Comparison of ENCODE assay signal across 30 cellular contexts in the genomic region with DNA sequence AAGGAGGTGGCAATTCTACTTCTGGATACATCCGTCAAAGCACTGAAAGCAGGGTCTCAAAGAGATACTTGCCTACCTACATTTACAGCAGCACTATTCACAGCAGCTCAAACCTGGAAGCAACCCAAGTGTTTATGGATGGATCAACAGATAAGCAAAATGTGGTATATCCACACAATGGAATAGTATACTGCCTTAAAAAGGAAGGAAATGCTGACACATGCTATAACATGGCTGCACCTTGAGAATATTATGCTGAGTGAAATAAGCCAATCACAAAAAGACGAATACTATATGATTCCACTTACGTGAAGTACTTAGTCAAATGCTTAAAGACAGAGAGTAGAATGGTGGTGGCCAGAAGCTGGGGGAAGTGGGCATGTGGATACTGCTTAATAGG.
"Had no signal": no experiment of that assay in that cellular context is flagged by ENCODE, and none has a peak within 500 bp of the region (broad histone marks: within the 10 kb centered on the region; RNA-seq: fewer than 3 reads in every experiment).

No MANE protein-coding gene starts in this region.

- H3K36me3 ChIP-seq: adrenal gland, gastrocnemius medialis, heart left ventricle had no signal

- H3K4me3 ChIP-seq: adrenal gland, body of pancreas, esophagus muscularis mucosa, gastrocnemius medialis, heart left ventricle had no signal

- H3K4me1 ChIP-seq: adrenal gland, body of pancreas, esophagus muscularis mucosa, foreskin keratinocyte, gastrocnemius medialis, heart left ventricle had no signal

- ATAC-seq: activated CD4-positive, alpha-beta T cell treated with anti-CD3 and anti-CD28 coated beads for 36 hours; activated CD8-positive, alpha-beta memory T cell treated with anti-CD3 and anti-CD28 coated beads, Interleukin-2, amount 10 ng/mL, durations not matched to agents 7 days and 5 days; activated CD8-positive, alpha-beta T cell treated with anti-CD3 and anti-CD28 coated beads, Interleukin-2, amount 10 ng/mL, durations not matched to agents 7 days and 5 days; activated naive CD8-positive, alpha-beta T cell treated with anti-CD3 and anti-CD28 coated beads, Interleukin-2, amount 50 U/mL, for 24 hours; body of pancreas; effector memory CD8-positive, alpha-beta T cell; foreskin keratinocyte; gastrocnemius medialis; heart left ventricle had no signal

- H3K27me3 ChIP-seq: adrenal gland, body of pancreas, esophagus muscularis mucosa, foreskin keratinocyte, gastrocnemius medialis, heart left ventricle had no signal

- DNase-seq: activated CD4-positive, alpha-beta memory T cell treated with anti-CD3 and anti-CD28 coated beads for 36 hours; activated CD4-positive, alpha-beta T cell treated with anti-CD3 and anti-CD28 coated beads for 36 hours; activated CD4-positive, alpha-beta T cell treated with anti-CD3 and anti-CD28 coated beads, Interleukin-2, amount 10 ng/mL, durations not matched to agents 24 days and 14 days; activated CD4-positive, CD25-positive, alpha-beta regulatory T cell; activated CD4-positive, CD25-positive, alpha-beta regulatory T cell treated with anti-CD3 and anti-CD28 coated beads, Interleukin-2, amount 50 U/mL, for 72 hours; activated CD8-positive, alpha-beta memory T cell treated with anti-CD3 and anti-CD28 coated beads, Interleukin-2, amount 10 ng/mL, durations not matched to agents 7 days and 5 days; activated CD8-positive, alpha-beta memory T cell treated with anti-CD3 and anti-CD28 coated beads, Interleukin-2, amount 50 U/mL, for 4 hours; activated CD8-positive, alpha-beta T cell treated with anti-CD3 and anti-CD28 coated beads, Interleukin-2, amount 10 ng/mL, durations not matched to agents 7 days and 5 days; activated effector memory CD4-positive, alpha-beta T cell treated with anti-CD3 and anti-CD28 coated beads, Interleukin-2, amount 50 U/mL, for 16 hours; activated naive CD4-positive, alpha-beta T cell treated with anti-CD3 and anti-CD28 coated beads for 36 hours; activated naive CD8-positive, alpha-beta T cell treated with anti-CD3 and anti-CD28 coated beads for 36 hours; activated naive CD8-positive, alpha-beta T cell treated with anti-CD3 and anti-CD28 coated beads, Interleukin-2, amount 50 U/mL, for 24 hours; activated T-cell treated with anti-CD3 and anti-CD28 coated beads, Interleukin-2, amount 50 U/mL, for 1 hour; activated T-cell treated with anti-CD3 and anti-CD28 coated beads, Interleukin-2, amount 50 U/mL, for 48 hours; adrenal gland; amygdala; aorta; body of pancreas; caudate nucleus; cortex of kidney; dermis blood vessel endothelial cell; effector CD4-positive, alpha-beta T cell; effector memory CD8-positive, alpha-beta T cell; erythroblast; foreskin keratinocyte; gastrocnemius medialis; glutamatergic neuron; heart left ventricle had no signal

- H3K9me3 ChIP-seq: adrenal gland, body of pancreas, gastrocnemius medialis had no signal

- FAIRE-seq: colon had no signal

- H3K27ac ChIP-seq: adrenal gland, body of pancreas, esophagus muscularis mucosa, foreskin keratinocyte, gastrocnemius medialis, heart left ventricle had no signal
